ENCODE assay signal across 1 cellular context in genomic region chr10:102743588-102744373, GRCh38.
A peak's percentile ranks its signal among the peaks of the same experiment; 100 is the strongest.
TF ChIP-seq lines count a peak whose summit lies in the region.

WBP1L (plus strand) TSS chr10:102743948; CDS start chr10:102744054, 106 bp downstream.

TF ChIP-seq in HepG2, 621 proteins besides CTCF, POLR2A, EP300 and RAD21 (continued from another document and continues in another):
- TF ChIP-seq ZNF687 (CRISPR knock-in tag; IDR thresholded peaks at IDR 0.05) (peak; percentile 73), PPARG (CRISPR knock-in tag; conservative IDR thresholded peaks at IDR 0.05) (no peak), ZNF350 (CRISPR knock-in tag; IDR thresholded peaks at IDR 0.05; ENCODE audit: borderline replicate concordance, low read depth) (peak; percentile 50; the same call in 1 of the 2 replicates), ARID5B (CRISPR knock-in tag; IDR thresholded peaks at IDR 0.05) (peak; percentile 28; the same call in 1 of the 2 replicates), ZNF557 (CRISPR knock-in tag; IDR thresholded peaks at IDR 0.05) (no peak), NCOA2 (CRISPR knock-in tag; IDR thresholded peaks at IDR 0.05) (0 out of 2 replicates have a peak, but pooled peaks have one; percentile 23), ARNT (IDR thresholded peaks at IDR 0.05) (no peak), ZNF24 (IDR thresholded peaks at IDR 0.05) (no peak), GLI4 (CRISPR knock-in tag; IDR thresholded peaks at IDR 0.05; ENCODE audit: borderline replicate concordance) (no peak), IRF1 (CRISPR knock-in tag; IDR thresholded peaks at IDR 0.05; ENCODE audit: low read depth) (no peak), SPEN (CRISPR knock-in tag; IDR thresholded peaks at IDR 0.05; ENCODE audit: low read depth) (no peak), TEF (CRISPR knock-in tag; IDR thresholded peaks at IDR 0.05) (no peak), KLF16 (CRISPR knock-in tag; IDR thresholded peaks at IDR 0.05) (peak in 1 of 2 experiments; percentile 77; a peak in 1 of 4 replicates), IKZF5 (CRISPR knock-in tag; IDR thresholded peaks at IDR 0.05) (peak; percentile 62), CREB1 (IDR thresholded peaks at IDR 0.05) (peak; percentile 82), CREB1 (CRISPR knock-in tag; IDR thresholded peaks at IDR 0.05) (peak; percentile 94), SMAD1 (CRISPR knock-in tag; IDR thresholded peaks at IDR 0.05; ENCODE audit: borderline replicate concordance, low read depth) (no peak), ZBTB4 (CRISPR knock-in tag; IDR thresholded peaks at IDR 0.05; ENCODE audit: borderline replicate concordance) (no peak), ONECUT2 (CRISPR knock-in tag; IDR thresholded peaks at IDR 0.05) (no peak), KLF15 (CRISPR knock-in tag; IDR thresholded peaks at IDR 0.05; ENCODE audit: borderline replicate concordance) (no peak), TBL1XR1 (IDR thresholded peaks at IDR 0.05; ENCODE audit: borderline replicate concordance, low read length, partially characterized antibody) (no peak), PAF1 (CRISPR knock-in tag; IDR thresholded peaks at IDR 0.05) (no peak), NFYC (CRISPR knock-in tag; IDR thresholded peaks at IDR 0.05) (peak; percentile 98), MNT (IDR thresholded peaks at IDR 0.05) (0 out of 2 replicates have a peak, but pooled peaks have one; percentile 14), ZBTB14 (CRISPR knock-in tag; IDR thresholded peaks at IDR 0.05) (no peak), ZBTB39 (CRISPR knock-in tag; IDR thresholded peaks at IDR 0.05) (no peak), HNF1B (CRISPR knock-in tag; IDR thresholded peaks at IDR 0.05) (peak; percentile 37; the same call in 1 of the 2 replicates), POGZ (CRISPR knock-in tag; IDR thresholded peaks at IDR 0.05) (peak; percentile 82), REXO4 (CRISPR knock-in tag; IDR thresholded peaks at IDR 0.05; ENCODE audit: borderline replicate concordance) (no peak), ELF1 (CRISPR knock-in tag; IDR thresholded peaks at IDR 0.05) (peak; percentile 100), ERF (CRISPR knock-in tag; IDR thresholded peaks at IDR 0.05) (peak; percentile 39; the same call in 1 of the 2 replicates), HMGXB4 (CRISPR knock-in tag; IDR thresholded peaks at IDR 0.05; ENCODE audit: borderline replicate concordance in 1 of 2, low read depth in 1 of 2) (peak; percentile 18 to 39; a peak in 3 of 4 replicates), SALL2 (CRISPR knock-in tag; IDR thresholded peaks at IDR 0.05) (no peak)
